ENCODE assay signal across 13 cellular contexts in the genomic region with DNA sequence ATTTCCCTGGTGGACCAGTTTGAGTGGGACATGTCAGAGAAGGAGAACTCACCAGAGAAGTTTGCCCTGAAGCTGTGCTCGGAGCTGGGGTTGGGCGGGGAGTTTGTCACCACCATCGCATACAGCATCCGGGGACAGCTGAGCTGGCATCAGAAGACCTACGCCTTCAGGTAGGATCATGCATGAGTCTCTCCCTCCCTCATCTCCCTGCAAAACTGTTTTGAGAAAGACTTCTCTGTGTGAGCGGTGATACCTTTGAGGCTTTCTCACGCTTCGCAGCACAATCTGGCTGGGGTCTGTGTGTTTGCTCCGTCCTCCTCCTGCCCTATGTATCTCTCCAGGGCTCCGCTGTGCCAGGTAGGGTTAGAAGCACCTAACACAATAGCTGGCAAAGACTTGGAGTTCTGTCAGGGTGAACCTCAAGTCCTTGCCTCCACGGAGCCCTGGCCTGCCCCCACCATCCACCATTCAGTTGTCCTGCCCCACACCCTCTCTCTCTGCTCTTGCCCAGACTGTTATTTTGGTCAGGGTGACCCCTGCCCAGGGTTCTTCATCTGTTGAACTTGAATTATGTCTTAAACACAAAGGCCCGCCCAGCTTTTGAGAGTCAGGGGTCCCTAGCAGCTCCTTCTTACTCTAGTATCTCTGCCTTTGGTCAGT. TPM values are rescaled to one million over a fixed set of nuclear protein-coding genes. Genes with fewer than 3 reads are reported as not detected.
DNase-seq lines count a peak whose midpoint lies in the region; ATAC-seq and TF ChIP-seq lines count a peak whose summit lies in the region.
"Had no signal": no experiment of that assay in that cellular context is flagged by ENCODE, and none has a peak within 500 bp of the region (broad histone marks: within the 10 kb centered on the region; RNA-seq: fewer than 3 reads in every experiment).

No MANE protein-coding gene starts in this region.

- H3K27me3 ChIP-seq in lower lobe of right lung (ENCODE audit: low read depth) (no peaks in the 10 kb centered on the region), HAP-1 (ENCODE audit: low read depth) (no peaks in the 10 kb centered on the region)
- H3K27me3 ChIP-seq: BE2C, vagina had no signal

- H3K27me3 Mint-ChIP-seq in activated naive CD4-positive, alpha-beta T cell treated with anti-CD3 and anti-CD28 coated beads, Interleukin-2, amount 50 U/mL, for 24 hours: no peaks in the 10 kb centered on the region
- no peaks in the 10 kb centered on the region for H3K27me3 Mint-ChIP-seq in activated T-helper 17 cell treated with anti-CD3 and anti-CD28 coated beads, Interleukin-2, amount 50 U/mL, for 72 hours
- H3K27me3 Mint-ChIP-seq in type B pancreatic cell: no peaks in the 10 kb centered on the region

- no peaks in the 10 kb centered on the region for H3K9me3 Mint-ChIP-seq in activated naive CD4-positive, alpha-beta T cell treated with anti-CD3 and anti-CD28 coated beads, Interleukin-2, amount 50 U/mL, for 24 hours
- no peaks in the 10 kb centered on the region for H3K9me3 Mint-ChIP-seq in activated T-helper 17 cell treated with anti-CD3 and anti-CD28 coated beads, Interleukin-2, amount 50 U/mL, for 72 hours
- no peaks in the 10 kb centered on the region for H3K9me3 Mint-ChIP-seq in type B pancreatic cell
- H3K9me3 Mint-ChIP-seq: immature natural killer cell had no signal

- H3K9me3 ChIP-seq in lower lobe of right lung (no peaks in the 10 kb centered on the region), HAP-1 (no peaks in the 10 kb centered on the region)
- H3K9me3 ChIP-seq: BE2C, vagina had no signal

- DNase-seq in activated naive CD4-positive, alpha-beta T cell (lab: John Stamatoyannopoulos, UW): no peak
- DNase-seq in lower lobe of right lung: peak; percentile 9
- DNase-seq in type B pancreatic cell (ENCODE audit: extremely low spot score, unreplicated experiment): no peak
- no peak for DNase-seq in HAP-1 (ENCODE audit: low spot score in 2 of 2)
- no peak for DNase-seq in SIG-M5 treated with dmso at 0.1 percent for 504 hours (lab: John Stamatoyannopoulos, UW; ENCODE audit: unreplicated experiment)
- DNase-seq in head of caudate nucleus: no peak
- DNase-seq: immature natural killer cell; NCI-H2081 treated with DMSO at 0.1 percent for 48 hours; stimulated activated CD8-positive, alpha-beta memory T cell treated with anti-CD3 and anti-CD28 coated beads, Interleukin-4, amount 100 ng/mL, for 48 hours had no signal

- H3K36me3 Mint-ChIP-seq in activated naive CD4-positive, alpha-beta T cell treated with anti-CD3 and anti-CD28 coated beads, Interleukin-2, amount 50 U/mL, for 24 hours: peaks cover 7% of the 10 kb centered on the region
- H3K36me3 Mint-ChIP-seq in activated T-helper 17 cell treated with anti-CD3 and anti-CD28 coated beads, Interleukin-2, amount 50 U/mL, for 72 hours (ENCODE audit: low read depth): peaks cover 79% of the 10 kb centered on the region
- H3K36me3 Mint-ChIP-seq in type B pancreatic cell: peaks cover 51% of the 10 kb centered on the region

- H3K27ac ChIP-seq in lower lobe of right lung: no peak overlapping the region
- H3K27ac ChIP-seq: vagina had no signal

- H3K4me1 ChIP-seq in lower lobe of right lung (no peaks in the 10 kb centered on the region), HAP-1 (no peaks in the 10 kb centered on the region)

- peak overlapping the region; percentile 74 for H3K27ac Mint-ChIP-seq in activated naive CD4-positive, alpha-beta T cell treated with anti-CD3 and anti-CD28 coated beads, Interleukin-2, amount 50 U/mL, for 24 hours
- H3K27ac Mint-ChIP-seq in activated T-helper 17 cell treated with anti-CD3 and anti-CD28 coated beads, Interleukin-2, amount 50 U/mL, for 72 hours: peak overlapping the region; percentile 82
- H3K27ac Mint-ChIP-seq in type B pancreatic cell: peak overlapping the region; percentile 86

- TF ChIP-seq CTCF in lower lobe of right lung (IDR thresholded peaks at IDR 0.05) (no peak), type B pancreatic cell (conservative IDR thresholded peaks at IDR 0.05) (no peak)

- ATAC-seq in activated T-helper 17 cell treated with anti-CD3 and anti-CD28 coated beads, Interleukin-2, amount 50 U/mL, for 72 hours (replicated peaks): no peak
- ATAC-seq in lower lobe of right lung: no peak

- in situ Hi-C loops in HAP-1 (cut with MboI; ENCODE audit: low sequenced_read_pairs): no loop called here

- intact Hi-C loops in lower lobe of right lung (cut with DNase I) (no loop called here), head of caudate nucleus (cut with DNase I) (no loop called here)

- H3K36me3 ChIP-seq in lower lobe of right lung (peaks cover 99% of the 10 kb centered on the region), HAP-1 (replicated peaks) (peaks cover 78% of the 10 kb centered on the region)

- H3K4me3 Mint-ChIP-seq in activated naive CD4-positive, alpha-beta T cell treated with anti-CD3 and anti-CD28 coated beads, Interleukin-2, amount 50 U/mL, for 24 hours: no peak overlapping the region
- no peak overlapping the region for H3K4me3 Mint-ChIP-seq in activated T-helper 17 cell treated with anti-CD3 and anti-CD28 coated beads, Interleukin-2, amount 50 U/mL, for 72 hours
- H3K4me3 Mint-ChIP-seq in type B pancreatic cell: no peak overlapping the region
- H3K4me3 Mint-ChIP-seq: immature natural killer cell had no signal

- H3K4me1 Mint-ChIP-seq in activated naive CD4-positive, alpha-beta T cell treated with anti-CD3 and anti-CD28 coated beads, Interleukin-2, amount 50 U/mL, for 24 hours: peaks cover 3% of the 10 kb centered on the region
- H3K4me1 Mint-ChIP-seq in activated T-helper 17 cell treated with anti-CD3 and anti-CD28 coated beads, Interleukin-2, amount 50 U/mL, for 72 hours: peaks cover 4% of the 10 kb centered on the region
- H3K4me1 Mint-ChIP-seq in type B pancreatic cell (ENCODE audit: unreplicated experiment): peaks cover 27% of the 10 kb centered on the region

- H3K4me3 ChIP-seq in lower lobe of right lung: no peak overlapping the region
- no peak overlapping the region for H3K4me3 ChIP-seq in HAP-1
- H3K4me3 ChIP-seq: vagina had no signal

RNA-seq across cellular contexts. Expression of a gene that starts 13.4 kb away (rescaled TPM):
- total RNA-seq in activated T-helper 17 cell treated with anti-CD3 and anti-CD28 coated beads, Interleukin-2, amount 50 U/mL, for 72 hours: 1 to 10 TPM; 5.0 to 9.3 TPM
- total RNA-seq in lower lobe of right lung (5.8 TPM), type B pancreatic cell (ENCODE audit: low replicate concordance) (2.6 and 9.5 TPM in 2 replicates)

RNA-seq across cellular contexts. Expression of a gene that starts 32.3 kb away (rescaled TPM):
- total RNA-seq in activated T-helper 17 cell treated with anti-CD3 and anti-CD28 coated beads, Interleukin-2, amount 50 U/mL, for 72 hours: 1 to 10 TPM; 3.8 to 5.9 TPM
- total RNA-seq in lower lobe of right lung (12.7 TPM), type B pancreatic cell (ENCODE audit: low replicate concordance) (19.6 and 32.1 TPM in 2 replicates)

RNA-seq across cellular contexts. Expression of a gene that starts 38.6 kb away (rescaled TPM):
- total RNA-seq in activated T-helper 17 cell treated with anti-CD3 and anti-CD28 coated beads, Interleukin-2, amount 50 U/mL, for 72 hours: 10 to 100 TPM; 51.4 to 70.1 TPM
- total RNA-seq in lower lobe of right lung (61.3 TPM), type B pancreatic cell (ENCODE audit: low replicate concordance) (99.5 and 159 TPM in 2 replicates)

RNA-seq across cellular contexts. Expression of a gene that starts 52.7 kb away (rescaled TPM):
- total RNA-seq in activated T-helper 17 cell treated with anti-CD3 and anti-CD28 coated beads, Interleukin-2, amount 50 U/mL, for 72 hours: under 1 TPM; 0.45 to 0.50 TPM
- 1.9 TPM for total RNA-seq in lower lobe of right lung
- 17.8 and 31.6 TPM in 2 replicates for total RNA-seq in type B pancreatic cell (ENCODE audit: low replicate concordance)

RNA-seq across cellular contexts. Expression of a gene that starts 57.6 kb away (rescaled TPM):
- 100 to 1,000 TPM in 1 of 2 donors, 10 to 100 TPM in 1; 49.6 to 104 TPM for total RNA-seq in activated T-helper 17 cell treated with anti-CD3 and anti-CD28 coated beads, Interleukin-2, amount 50 U/mL, for 72 hours
- total RNA-seq in lower lobe of right lung: 114 TPM
- total RNA-seq in type B pancreatic cell (ENCODE audit: low replicate concordance): 87.2 and 156 TPM in 2 replicates
